1 cellular context compared by ENCODE assay signal in the genomic region with DNA sequence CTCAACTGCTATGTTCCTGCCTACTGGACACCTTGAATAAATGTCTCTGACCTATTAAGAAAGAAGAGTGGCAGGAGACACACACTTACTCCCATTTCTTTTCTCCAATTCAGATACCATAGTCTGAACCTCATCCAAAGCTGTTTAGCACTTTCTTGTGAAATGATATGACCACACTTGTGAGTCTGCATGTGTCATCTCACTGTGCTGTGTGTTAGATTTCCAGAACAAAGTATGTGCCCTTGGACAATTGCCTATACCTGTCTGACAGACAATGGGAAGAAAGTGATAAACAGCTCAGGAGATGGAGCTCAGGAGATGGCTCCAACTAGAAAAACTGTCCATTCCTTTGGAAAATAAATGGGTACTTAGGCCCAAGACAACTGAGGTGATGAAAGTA.
TF ChIP-seq lines count a peak whose summit lies in the region.

No MANE protein-coding gene starts in this region.

TF ChIP-seq in IMR-90, 13 proteins besides CTCF, POLR2A, EP300 and RAD21 (continued from another document):
- TF ChIP-seq, protein P1, sequence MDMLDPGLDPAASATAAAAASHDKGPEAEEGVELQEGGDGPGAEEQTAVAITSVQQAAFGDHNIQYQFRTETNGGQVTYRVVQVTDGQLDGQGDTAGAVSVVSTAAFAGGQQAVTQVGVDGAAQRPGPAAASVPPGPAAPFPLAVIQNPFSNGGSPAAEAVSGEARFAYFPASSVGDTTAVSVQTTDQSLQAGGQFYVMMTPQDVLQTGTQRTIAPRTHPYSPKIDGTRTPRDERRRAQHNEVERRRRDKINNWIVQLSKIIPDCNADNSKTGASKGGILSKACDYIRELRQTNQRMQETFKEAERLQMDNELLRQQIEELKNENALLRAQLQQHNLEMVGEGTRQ (IDR thresholded peaks at IDR 0.05; ENCODE audit: low read depth, low read length), result no peak
- no peak for TF ChIP-seq RCOR1 (IDR thresholded peaks at IDR 0.05; ENCODE audit: insufficient replicate concordance, low read length)
- no peak for TF ChIP-seq CEBPB (IDR thresholded peaks at IDR 0.05; ENCODE audit: low read depth, low read length)
- no peak for TF ChIP-seq RFX5 (IDR thresholded peaks at IDR 0.05; ENCODE audit: low read depth, low read length)
- no peak for TF ChIP-seq CHD1 (IDR thresholded peaks at IDR 0.05; ENCODE audit: low read depth, low read length)
- no peak for TF ChIP-seq SMC3 (IDR thresholded peaks at IDR 0.05; ENCODE audit: low read depth, low read length)
- no peak for TF ChIP-seq MXI1 (IDR thresholded peaks at IDR 0.05; ENCODE audit: borderline replicate concordance, low read depth, low read length)
- TF ChIP-seq FOS (IDR thresholded peaks at IDR 0.05; ENCODE audit: low read depth, low read length), result no peak
- TF ChIP-seq MAZ (IDR thresholded peaks at IDR 0.05; ENCODE audit: borderline replicate concordance, low read depth, low read length), result no peak
